In the genomic region with DNA sequence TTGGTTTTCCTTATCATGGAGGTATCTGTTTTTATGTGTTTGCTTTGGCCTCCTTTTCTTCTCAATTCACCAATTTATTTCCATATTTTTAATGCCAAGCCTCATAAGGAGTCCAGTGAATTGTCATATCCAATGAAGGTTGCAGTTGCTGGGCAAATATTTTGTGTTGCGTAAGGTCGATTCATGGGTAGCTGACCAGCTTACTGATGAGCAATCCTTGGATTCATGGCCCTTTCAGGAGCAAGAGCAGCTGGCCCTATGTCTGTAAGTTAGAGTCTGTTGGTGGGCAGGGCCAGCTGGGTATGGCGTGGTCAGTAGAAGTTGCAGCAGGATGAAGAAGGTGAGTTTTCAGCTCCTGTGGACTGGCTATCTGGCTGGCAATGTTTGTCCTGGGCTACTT, we compare ENCODE assay signal across 19 cellular contexts.
A peak's percentile ranks its signal among the peaks of the same experiment; 100 is the strongest.
DNase-seq lines count a peak whose midpoint lies in the region; ATAC-seq, FAIRE-seq and TF ChIP-seq lines count a peak whose summit lies in the region.
"Had no signal": no experiment of that assay in that cellular context is flagged by ENCODE, and none has a peak within 500 bp of the region (broad histone marks: within the 10 kb centered on the region; RNA-seq: fewer than 3 reads in every experiment).

No MANE protein-coding gene starts in this region.

- CTCF ChIA-PET in activated CD4-positive, alpha-beta T cell treated with anti-CD3 and anti-CD28 coated beads, Interleukin-2, amount 10 ng/mL, durations not matched to agents 7 days and 5 days (lab: Charles Lee), result interaction anchor here (0.7 to 1.4 kb wide), 3 partner anchors 20 to 275 kb away, joined by 3 to 4 read pairs (median 4); a partner anchor contains a TSS

- TF ChIP-seq EP300 in sigmoid colon (IDR thresholded peaks at IDR 0.05), result no peak

- no peak for ATAC-seq in Right ventricle myocardium superior (ENCODE audit: poor library complexity)
- no peak for ATAC-seq in upper lobe of right lung
- ATAC-seq: naive thymus-derived CD8-positive, alpha-beta T cell had no signal

- H3K4me3 ChIP-seq in bronchial epithelial cell (ENCODE audit: low read depth, low read length) (no peak overlapping the region), sigmoid colon (no peak overlapping the region), upper lobe of right lung (no peak overlapping the region)
- H3K4me3 ChIP-seq: psoas muscle had no signal

- H3K4me1 Mint-ChIP-seq in activated CD4-positive, alpha-beta T cell treated with anti-CD3 and anti-CD28 coated beads, Interleukin-2, amount 10 ng/mL, durations not matched to agents 7 days and 5 days, result peaks cover 38% of the 10 kb centered on the region

- H3K27me3 ChIP-seq in bronchial epithelial cell (ENCODE audit: control insufficient read depth, insufficient read depth, low read length), result no peaks in the 10 kb centered on the region
- no peaks in the 10 kb centered on the region for H3K27me3 ChIP-seq in sigmoid colon
- no peaks in the 10 kb centered on the region for H3K27me3 ChIP-seq in upper lobe of right lung

- H3K27ac ChIP-seq in sigmoid colon, result no peak overlapping the region
- H3K27ac ChIP-seq in upper lobe of right lung, result no peak overlapping the region
- H3K27ac ChIP-seq: psoas muscle, WERI-Rb-1 had no signal

- TF ChIP-seq CTCF in bronchial epithelial cell (IDR thresholded peaks at IDR 0.05; ENCODE audit: insufficient read depth, low read length, severe bottlenecking), result no peak
- TF ChIP-seq CTCF in sigmoid colon (IDR thresholded peaks at IDR 0.05), result no peak
- no peak for TF ChIP-seq CTCF in upper lobe of right lung (IDR thresholded peaks at IDR 0.05)

- no peak for DNase-seq in activated CD4-positive, alpha-beta T cell treated with anti-CD3 and anti-CD28 coated beads, Interleukin-2, amount 10 ng/mL, durations not matched to agents 7 days and 5 days
- no peak for DNase-seq in activated CD4-positive, alpha-beta T cell treated with anti-CD3 and anti-CD28 coated beads, Interleukin-2, amount 50 U/mL, for 4 hours
- peak; percentile 64 for DNase-seq in bronchial epithelial cell (ENCODE audit: low read depth)
- DNase-seq in kidney glomerular epithelial cell (lab: John Stamatoyannopoulos, UW), result peak; percentile 57
- no peak for DNase-seq in sigmoid colon
- no peak for DNase-seq in stimulated activated CD4-positive, alpha-beta T cell treated with anti-CD3 and anti-CD28 coated beads, Interleukin-4, amount 100 ng/mL, for 24 hours
- DNase-seq in Right ventricle myocardium superior, result no peak
- DNase-seq in upper lobe of right lung, result no peak
- DNase-seq: activated CD8-positive, alpha-beta memory T cell treated with anti-CD3 and anti-CD28 coated beads for 24 hours; COR-L47; naive thymus-derived CD8-positive, alpha-beta T cell; NCI-H1048; NCI-H774; psoas muscle; stimulated activated CD4-positive, alpha-beta T cell treated with anti-CD3 and anti-CD28 coated beads, Interleukin-15, amount 100 ng/mL, for 24 hours; WERI-Rb-1 had no signal

- no peak for TF ChIP-seq POLR2A in sigmoid colon (IDR thresholded peaks at IDR 0.05)

- peaks cover 40% of the 10 kb centered on the region for H3K9me3 Mint-ChIP-seq in activated CD4-positive, alpha-beta T cell treated with anti-CD3 and anti-CD28 coated beads, Interleukin-2, amount 10 ng/mL, durations not matched to agents 7 days and 5 days

- no peaks in the 10 kb centered on the region for H3K27me3 Mint-ChIP-seq in activated CD4-positive, alpha-beta T cell treated with anti-CD3 and anti-CD28 coated beads, Interleukin-2, amount 10 ng/mL, durations not matched to agents 7 days and 5 days
- H3K27me3 Mint-ChIP-seq: naive thymus-derived CD8-positive, alpha-beta T cell had no signal

- FAIRE-seq in bronchial epithelial cell (lab: Jason Lieb, UNC), result no peak
- FAIRE-seq: G401.6, H54 had no signal

- peak overlapping the region; percentile 31 for H3K27ac Mint-ChIP-seq in activated CD4-positive, alpha-beta T cell treated with anti-CD3 and anti-CD28 coated beads, Interleukin-2, amount 10 ng/mL, durations not matched to agents 7 days and 5 days
- H3K27ac Mint-ChIP-seq: activated T-helper 2 cell treated with anti-CD3 and anti-CD28 coated beads, Interferon-gamma antibody, Interleukin-2, Interleukin-4, amounts not matched to agents 10 μg/mL and 5 μg/mL and 100 μg/mL, durations not matched to agents 14 hours and 24 hours and 36 hours had no signal

- H3K9me3 ChIP-seq in sigmoid colon, result peaks cover 0 to 9% (median 1%) of the 10 kb centered on the region in 4 donors
- H3K9me3 ChIP-seq in upper lobe of right lung, result no peaks in the 10 kb centered on the region

- POLR2A ChIA-PET in activated CD4-positive, alpha-beta T cell treated with anti-CD3 and anti-CD28 coated beads, Interleukin-2, amount 10 ng/mL, durations not matched to agents 7 days and 5 days (lab: Charles Lee), result no interaction called here

- peaks cover 39% of the 10 kb centered on the region for H3K36me3 Mint-ChIP-seq in activated CD4-positive, alpha-beta T cell treated with anti-CD3 and anti-CD28 coated beads, Interleukin-2, amount 10 ng/mL, durations not matched to agents 7 days and 5 days (ENCODE audit: low read depth)

- peaks cover 0 to 38% (median 28%) of the 10 kb centered on the region in 4 donors for H3K4me1 ChIP-seq in sigmoid colon
- peaks cover 24% of the 10 kb centered on the region for H3K4me1 ChIP-seq in upper lobe of right lung
- H3K4me1 ChIP-seq: psoas muscle had no signal

- 75 to 80% methylated on average over 3 of the region's 3 CpGs for WGBS in sigmoid colon, 2 donors

- intact Hi-C loops in sigmoid colon (cut with DNase I), result no loop called here
- intact Hi-C loops in Right ventricle myocardium superior (cut with DNase I), result no loop called here
- intact Hi-C loops in upper lobe of right lung (cut with DNase I), result no loop called here

- no peaks in the 10 kb centered on the region for H3K36me3 ChIP-seq in bronchial epithelial cell (ENCODE audit: control insufficient read depth, insufficient read depth, low read length)
- H3K36me3 ChIP-seq in sigmoid colon, result no peaks in the 10 kb centered on the region
- no peaks in the 10 kb centered on the region for H3K36me3 ChIP-seq in upper lobe of right lung
- H3K36me3 ChIP-seq: WERI-Rb-1 had no signal

- no peak overlapping the region for H3K4me3 Mint-ChIP-seq in activated CD4-positive, alpha-beta T cell treated with anti-CD3 and anti-CD28 coated beads, Interleukin-2, amount 10 ng/mL, durations not matched to agents 7 days and 5 days
- H3K4me3 Mint-ChIP-seq: naive thymus-derived CD8-positive, alpha-beta T cell had no signal

Comparison
In these comparisons a context has a peak if more than half of its experiments do, and no peak if none do; other contexts are left out.
1. DNase-seq: peak in bronchial epithelial cell (single experiment) and kidney glomerular epithelial cell (single experiment); none in activated CD4-positive, alpha-beta T cell treated with anti-CD3 and anti-CD28 coated beads, Interleukin-2, amount 10 ng/mL, durations not matched to agents 7 days and 5 days (single experiment), activated CD4-positive, alpha-beta T cell treated with anti-CD3 and anti-CD28 coated beads, Interleukin-2, amount 50 U/mL, for 4 hours (0 of 2), sigmoid colon (single experiment), stimulated activated CD4-positive, alpha-beta T cell treated with anti-CD3 and anti-CD28 coated beads, Interleukin-4, amount 100 ng/mL, for 24 hours (single experiment), Right ventricle myocardium superior (single experiment) and upper lobe of right lung (single experiment).